Comparison of ENCODE assay signal across 8 cellular contexts in genomic region chr20:53934421-53935352, GRCh38.
DNase-seq lines count a peak whose midpoint lies in the region; ATAC-seq and TF ChIP-seq lines count a peak whose summit lies in the region.

No MANE protein-coding gene starts in this region.

- no peaks in the 10 kb centered on the region for H3K9me3 ChIP-seq in heart right ventricle

- no peak overlapping the region for H3K4me3 ChIP-seq in heart right ventricle

- WGBS in heart right ventricle, 2 donors = 34 to 50% methylated on average over 6 of the region's 6 CpGs

- H3K9me3 Mint-ChIP-seq in WTC11 = no peaks in the 10 kb centered on the region
- H3K9me3 Mint-ChIP-seq in stimulated activated effector memory CD8-positive, alpha-beta T cell treated with anti-CD3 and anti-CD28 coated beads, Interleukin-12 subunit alpha, Interleukin-12 subunit beta, amount 100 ng/mL, for 72 hours = no peaks in the 10 kb centered on the region

- H3K27me3 ChIP-seq in heart right ventricle = no peaks in the 10 kb centered on the region

- H3K27me3 Mint-ChIP-seq in WTC11 (ENCODE audit: low read depth) = no peaks in the 10 kb centered on the region

- peaks cover 40% of the 10 kb centered on the region for H3K4me1 Mint-ChIP-seq in WTC11
- H3K4me1 Mint-ChIP-seq in stimulated activated effector memory CD8-positive, alpha-beta T cell treated with anti-CD3 and anti-CD28 coated beads, Interleukin-12 subunit alpha, Interleukin-12 subunit beta, amount 100 ng/mL, for 72 hours = peaks cover 47% of the 10 kb centered on the region

- H3K4me3 Mint-ChIP-seq in WTC11 = no peak overlapping the region
- H3K4me3 Mint-ChIP-seq in stimulated activated effector memory CD8-positive, alpha-beta T cell treated with anti-CD3 and anti-CD28 coated beads, Interleukin-12 subunit alpha, Interleukin-12 subunit beta, amount 100 ng/mL, for 72 hours = peak overlapping the region; percentile 33

- H3K4me1 ChIP-seq in heart right ventricle = peaks cover 0 to 56% (median 41%) of the 10 kb centered on the region in 9 donors

- H3K27ac Mint-ChIP-seq in WTC11 = no peak overlapping the region
- peak overlapping the region; percentile 50 for H3K27ac Mint-ChIP-seq in stimulated activated effector memory CD8-positive, alpha-beta T cell treated with anti-CD3 and anti-CD28 coated beads, Interleukin-12 subunit alpha, Interleukin-12 subunit beta, amount 100 ng/mL, for 72 hours

- peak; percentile 21 for DNase-seq in activated gamma-delta T cell treated with Interleukin-2 at 50 U/mL for 16 hours
- no peak for DNase-seq in activated gamma-delta T cell (lab: John Stamatoyannopoulos, UW)
- DNase-seq in HS-27A (ENCODE audit: low read depth) = peak; percentile 87
- DNase-seq in WTC11 (ENCODE audit: low spot score) = no peak
- DNase-seq in heart right ventricle = peak in 1 of 2 donors; percentile 60
- DNase-seq in stimulated activated effector memory CD8-positive, alpha-beta T cell treated with anti-CD3 and anti-CD28 coated beads, Interleukin-12 subunit alpha, Interleukin-12 subunit beta, amount 100 ng/mL, for 72 hours (ENCODE audit: low spot score in 2 of 2) = no peak
- no peak for DNase-seq in cerebellum (ENCODE audit: low spot score)
- DNase-seq in cerebellar nuclear complex (lab: John Stamatoyannopoulos, UW) = no peak

- no peaks in the 10 kb centered on the region for H3K36me3 Mint-ChIP-seq in WTC11
- no peaks in the 10 kb centered on the region for H3K36me3 Mint-ChIP-seq in stimulated activated effector memory CD8-positive, alpha-beta T cell treated with anti-CD3 and anti-CD28 coated beads, Interleukin-12 subunit alpha, Interleukin-12 subunit beta, amount 100 ng/mL, for 72 hours

- CTCF ChIA-PET in WTC11 (lab: Charles Lee) = interaction anchor here (0.8 to 5.2 kb wide), 6 partner anchors 10 to 1187 kb away, joined by 3 to 28 read pairs (median 3); no protein-coding TSS in a partner anchor

- TF ChIP-seq CTCF in WTC11 (IDR thresholded peaks at IDR 0.05) (no peak), heart right ventricle (IDR thresholded peaks at IDR 0.05) (no peak)

- intact Hi-C loops in heart right ventricle (cut with DNase I) = loop anchor here in 1 of 10 donors (5.0 kb wide), 1 partner anchor 357 kb away; no protein-coding TSS in a partner anchor

- no peaks in the 10 kb centered on the region for H3K36me3 ChIP-seq in heart right ventricle

- peak overlapping the region; percentile 27 to 92 (median 74) for H3K27ac ChIP-seq in heart right ventricle

- ATAC-seq in WTC11 (peak; percentile 90), heart right ventricle (peak; percentile 60 to 85 (median 76))
- ATAC-seq in stimulated activated effector memory CD8-positive, alpha-beta T cell treated with anti-CD3 and anti-CD28 coated beads, Interleukin-12 subunit alpha, Interleukin-12 subunit beta, amount 100 ng/mL, for 72 hours = peak; percentile 83

- POLR2A ChIA-PET in WTC11 (lab: Charles Lee) = interaction anchor here (1.8 kb wide), 1 partner anchor 16 kb away, joined by 4 read pairs; no protein-coding TSS in a partner anchor

TF ChIP-seq in WTC11, 78 proteins besides CTCF, POLR2A, EP300 and RAD21:
- no peak for TF ChIP-seq E2F4 (CRISPR knock-in tag; IDR thresholded peaks at IDR 0.05; ENCODE audit: borderline replicate concordance, low read depth)
- TF ChIP-seq ZNF317 (CRISPR knock-in tag; IDR thresholded peaks at IDR 0.05; ENCODE audit: borderline replicate concordance, low read depth) = no peak
- TF ChIP-seq NFYB (CRISPR knock-in tag; conservative IDR thresholded peaks at IDR 0.05; ENCODE audit: low read depth) = peak; percentile 30; the same call in 1 of the 2 replicates
- TF ChIP-seq TEAD4 (CRISPR knock-in tag; IDR thresholded peaks at IDR 0.05) = no peak

Comparison
In these comparisons a context has a peak if more than half of its experiments do, and no peak if none do; other contexts are left out.
1. DNase-seq: peak in activated gamma-delta T cell treated with Interleukin-2 at 50 U/mL for 16 hours (single experiment) and HS-27A (single experiment); none in activated gamma-delta T cell (single experiment), WTC11 (single experiment), stimulated activated effector memory CD8-positive, alpha-beta T cell treated with anti-CD3 and anti-CD28 coated beads, Interleukin-12 subunit alpha, Interleukin-12 subunit beta, amount 100 ng/mL, for 72 hours (0 of 2), cerebellum (single experiment) and cerebellar nuclear complex (0 of 2).
2. Peak in every context shown above with its lines, with median percentiles within 50 percentile points of each other: ATAC-seq.